In the genomic region with DNA sequence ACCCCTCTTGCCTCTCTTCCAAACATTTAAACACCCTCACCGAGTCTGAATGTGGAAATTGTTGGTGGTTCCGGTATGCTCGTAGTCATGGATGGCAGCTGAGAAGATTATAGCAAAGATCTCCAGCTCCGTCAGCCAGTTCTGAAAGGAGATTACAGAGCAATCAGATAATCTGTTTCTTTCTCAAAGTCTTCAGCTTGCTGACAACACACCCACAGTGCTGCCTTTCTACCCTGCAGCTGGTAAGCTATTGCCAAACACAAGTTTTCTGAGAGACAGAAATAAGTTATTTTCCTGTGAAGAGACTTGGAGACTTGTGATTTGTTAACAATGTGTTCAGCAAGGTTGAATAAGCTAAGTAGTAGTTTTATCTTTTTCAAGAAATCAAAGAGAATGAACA, we compare ENCODE assay signal across 1 cellular context.
TF ChIP-seq lines count a peak whose summit lies in the region.

No MANE protein-coding gene starts in this region.

TF ChIP-seq in IMR-90, 13 proteins besides CTCF, POLR2A, EP300 and RAD21 (continued from another document):
- TF ChIP-seq, protein P1, sequence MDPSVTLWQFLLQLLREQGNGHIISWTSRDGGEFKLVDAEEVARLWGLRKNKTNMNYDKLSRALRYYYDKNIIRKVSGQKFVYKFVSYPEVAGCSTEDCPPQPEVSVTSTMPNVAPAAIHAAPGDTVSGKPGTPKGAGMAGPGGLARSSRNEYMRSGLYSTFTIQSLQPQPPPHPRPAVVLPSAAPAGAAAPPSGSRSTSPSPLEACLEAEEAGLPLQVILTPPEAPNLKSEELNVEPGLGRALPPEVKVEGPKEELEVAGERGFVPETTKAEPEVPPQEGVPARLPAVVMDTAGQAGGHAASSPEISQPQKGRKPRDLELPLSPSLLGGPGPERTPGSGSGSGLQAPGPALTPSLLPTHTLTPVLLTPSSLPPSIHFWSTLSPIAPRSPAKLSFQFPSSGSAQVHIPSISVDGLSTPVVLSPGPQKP (IDR thresholded peaks at IDR 0.05; ENCODE audit: borderline replicate concordance, low read depth, low read length), result no peak
- no peak for TF ChIP-seq MAZ (IDR thresholded peaks at IDR 0.05; ENCODE audit: borderline replicate concordance, low read depth, low read length)
